Comparison of ENCODE assay signal across 28 cellular contexts in the genomic region with DNA sequence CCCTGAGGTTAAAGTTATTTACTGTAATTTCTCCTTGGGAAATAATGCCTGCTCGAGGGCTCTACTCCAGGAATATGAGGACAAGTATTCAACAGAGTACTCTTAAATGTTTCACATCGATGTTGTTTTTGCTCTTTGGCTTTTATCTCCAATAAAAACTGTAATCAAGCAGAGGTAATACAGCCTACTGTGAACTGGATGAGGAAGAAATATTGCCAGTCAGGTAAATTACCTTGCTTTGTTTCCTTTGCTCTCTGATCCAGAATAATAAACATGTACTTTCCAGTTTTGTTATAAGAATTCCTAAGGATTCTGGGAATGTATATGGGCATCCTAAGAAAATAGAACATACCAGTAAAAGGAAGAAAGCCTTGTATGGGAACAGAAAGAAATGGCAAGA.
DNase-seq lines count a peak whose midpoint lies in the region; ATAC-seq, FAIRE-seq and TF ChIP-seq lines count a peak whose summit lies in the region.
"Had no signal": no experiment of that assay in that cellular context is flagged by ENCODE, and none has a peak within 500 bp of the region (broad histone marks: within the 10 kb centered on the region; RNA-seq: fewer than 3 reads in every experiment).

No MANE protein-coding gene starts in this region.

- H3K9me3 ChIP-seq in left ventricle myocardium inferior (replicated peaks): no peaks in the 10 kb centered on the region
- no peaks in the 10 kb centered on the region for H3K9me3 ChIP-seq in mucosa of descending colon
- no peaks in the 10 kb centered on the region for H3K9me3 ChIP-seq in transverse colon
- H3K9me3 ChIP-seq: BLaER1 had no signal

- H3K27me3 ChIP-seq in left ventricle myocardium inferior (ENCODE audit: low read depth) (no peaks in the 10 kb centered on the region), transverse colon (no peaks in the 10 kb centered on the region)
- H3K27me3 ChIP-seq: BLaER1 had no signal

- H3K27me3 Mint-ChIP-seq in natural killer cell (ENCODE audit: low read depth in 2 of 2): no peaks in the 10 kb centered on the region
- H3K27me3 Mint-ChIP-seq: CD4-positive, CD25-positive, alpha-beta regulatory T cell had no signal

- H3K9me3 Mint-ChIP-seq in natural killer cell: no peaks in the 10 kb centered on the region
- H3K9me3 Mint-ChIP-seq: GM23338, H9, IgD-negative memory B cell had no signal

- H3K4me1 ChIP-seq in left ventricle myocardium inferior: peaks cover 52% of the 10 kb centered on the region
- H3K4me1 ChIP-seq in mucosa of descending colon (ENCODE audit: low read depth): peaks cover 46% of the 10 kb centered on the region
- H3K4me1 ChIP-seq in transverse colon: peaks cover 29 to 65% (median 45%) of the 10 kb centered on the region in 4 donors

- no peak overlapping the region for H3K4me3 Mint-ChIP-seq in natural killer cell
- H3K4me3 Mint-ChIP-seq: CD4-positive, CD25-positive, alpha-beta regulatory T cell; GM23338; H9; IgD-negative memory B cell had no signal

- peak; percentile 83 for FAIRE-seq in colon (lab: Jason Lieb, UNC)
- FAIRE-seq: A204.1, D721Med, G401.6, GM12878 had no signal

- peak overlapping the region; percentile 73 for H3K27ac ChIP-seq in left ventricle myocardium inferior (replicated peaks)
- H3K27ac ChIP-seq in transverse colon: peak overlapping the region; percentile 76 to 84 (median 80)
- H3K27ac ChIP-seq: BLaER1, HL-60, KMS-11, SK-N-MC had no signal

- H3K4me1 Mint-ChIP-seq in natural killer cell: peaks cover 21 to 30% of the 10 kb centered on the region in 2 donors
- H3K4me1 Mint-ChIP-seq: IgD-negative memory B cell had no signal

- H3K36me3 ChIP-seq in left ventricle myocardium inferior: peaks cover 31% of the 10 kb centered on the region
- H3K36me3 ChIP-seq in mucosa of descending colon (ENCODE audit: low read depth): no peaks in the 10 kb centered on the region
- H3K36me3 ChIP-seq in transverse colon: peaks cover 0 to 20% (median 7%) of the 10 kb centered on the region in 4 donors

- intact Hi-C loops in left ventricle myocardium inferior (cut with micrococcal nuclease) (no loop called here), left ventricle myocardium superior (cut with micrococcal nuclease) (no loop called here), mucosa of descending colon (cut with DNase I, micrococcal nuclease) (loop anchor here in 1 of 2 donors (10.0 kb wide), 1 partner anchor 54 kb away; no protein-coding TSS in a partner anchor), transverse colon (cut with DNase I; ENCODE audit: low total_unique reads) (no loop called here), natural killer cell (cut with micrococcal nuclease) (no loop called here)

- 27 to 60% methylated on average over 2 of the region's 2 CpGs for WGBS in transverse colon (ENCODE audit: low coverage in 1 of 2), 2 donors

- H3K36me3 Mint-ChIP-seq in natural killer cell: peaks cover 12% of the 10 kb centered on the region
- H3K36me3 Mint-ChIP-seq: IgD-negative memory B cell had no signal

- in situ Hi-C loops in transverse colon (cut with MboI; ENCODE audit: low pct_ligation_motif_present in 1 of 4, low pct_unique_long_range_greater_than_20kb in 1 of 4, low sequenced_read_pairs in 3 of 4): no loop called here

- ATAC-seq in left ventricle myocardium superior (no peak), mucosa of descending colon (peak; percentile 62), natural killer cell (no peak), HG03565 (IDR thresholded peaks at IDR 0.05; ENCODE audit: unreplicated experiment) (no peak)
- ATAC-seq: GM12878, GM23338 had no signal

- DNase-seq in left ventricle myocardium inferior: no peak
- DNase-seq in left ventricle myocardium superior: no peak
- no peak for DNase-seq in mucosa of descending colon
- DNase-seq in transverse colon: no peak
- DNase-seq in natural killer cell: no peak
- no peak for DNase-seq in EL
- DNase-seq: CD4-positive, CD25-positive, alpha-beta regulatory T cell; H9; NCI-H1048; NCI-H1417; NCI-H1694; NCI-H2029 treated with DMSO at 0.1 percent for 48 hours; NCI-H226; NCI-H510A; NCI-H69; SIG-M5 had no signal

- TF ChIP-seq POLR2A in transverse colon (IDR thresholded peaks at IDR 0.05): no peak

- H3K4me3 ChIP-seq in left ventricle myocardium inferior: no peak overlapping the region
- H3K4me3 ChIP-seq in mucosa of descending colon: no peak overlapping the region
- no peak overlapping the region for H3K4me3 ChIP-seq in transverse colon
- H3K4me3 ChIP-seq: BLaER1, GM12878, GM23338, SK-N-MC had no signal

- TF ChIP-seq CTCF in left ventricle myocardium inferior (IDR thresholded peaks at IDR 0.05; ENCODE audit: borderline replicate concordance): no peak
- TF ChIP-seq CTCF in mucosa of descending colon (IDR thresholded peaks at IDR 0.05): no peak
- TF ChIP-seq CTCF in transverse colon (IDR thresholded peaks at IDR 0.05): no peak
- no peak for TF ChIP-seq CTCF in natural killer cell (IDR thresholded peaks at IDR 0.05)

- no peak for TF ChIP-seq EP300 in transverse colon (IDR thresholded peaks at IDR 0.05; ENCODE audit: low read depth)

- no peak overlapping the region for H3K27ac Mint-ChIP-seq in natural killer cell
- H3K27ac Mint-ChIP-seq: CD4-positive, CD25-positive, alpha-beta regulatory T cell; GM23338; IgD-negative memory B cell had no signal
